Comparison of ENCODE assay signal across 28 cellular contexts in the genomic region with DNA sequence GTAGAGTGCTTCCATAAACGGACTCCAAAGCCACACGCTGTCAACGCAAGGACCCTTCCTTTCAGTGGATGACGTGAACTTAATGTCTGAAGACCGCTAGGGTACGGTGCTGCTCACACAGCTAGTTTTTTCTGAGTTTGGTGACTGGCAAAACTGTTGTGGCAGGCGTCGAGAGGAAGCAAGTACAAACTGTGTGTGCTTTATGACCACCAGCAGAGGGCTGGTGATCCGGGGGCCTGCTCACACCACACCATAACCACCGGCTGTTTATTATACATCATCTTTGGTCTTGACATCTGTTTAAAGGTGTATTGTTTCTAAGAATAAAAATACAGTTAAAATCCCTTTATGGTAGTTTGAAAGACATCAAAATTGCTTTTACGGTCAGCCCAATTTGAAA. TPM values are rescaled to one million over a fixed set of nuclear protein-coding genes. Genes with fewer than 3 reads are reported as not detected.
DNase-seq lines count a peak whose midpoint lies in the region; ATAC-seq, FAIRE-seq and TF ChIP-seq lines count a peak whose summit lies in the region.
"Had no signal": no experiment of that assay in that cellular context is flagged by ENCODE, and none has a peak within 500 bp of the region (broad histone marks: within the 10 kb centered on the region; RNA-seq: fewer than 3 reads in every experiment).

No MANE protein-coding gene starts in this region.

- POLR2A ChIA-PET in H1 (lab: Charles Lee; ENCODE audit: partially characterized antibody), result no interaction called here

- H3K4me3 Mint-ChIP-seq in activated CD8-positive, alpha-beta memory T cell treated with anti-CD3 and anti-CD28 coated beads, Interleukin-2, amount 10 ng/mL, durations not matched to agents 7 days and 5 days, result no peak overlapping the region
- no peak overlapping the region for H3K4me3 Mint-ChIP-seq in type B pancreatic cell
- no peak overlapping the region for H3K4me3 Mint-ChIP-seq in activated T-helper 2 cell treated with anti-CD3 and anti-CD28 coated beads, Interferon-gamma antibody, Interleukin-2, Interleukin-4, amounts not matched to agents 10 μg/mL and 5 μg/mL and 100 μg/mL, durations not matched to agents 14 hours and 24 hours and 36 hours (ENCODE audit: low read depth)

- no peaks in the 10 kb centered on the region for H4K20me1 ChIP-seq in H1 (replicated peaks in 1 of 2; ENCODE audit: control insufficient read depth in 1 of 2, insufficient read depth in 2 of 2, low read length in 2 of 2)

- no peak overlapping the region for H2BK12ac ChIP-seq in H1 (ENCODE audit: low read depth, low read length)

- no peak overlapping the region for H4K5ac ChIP-seq in H1 (ENCODE audit: insufficient read length, low read depth, low read length)

- TF ChIP-seq CTCF in NB4 (IDR thresholded peaks at IDR 0.05; ENCODE audit: low read depth, low read length), result peak; percentile 4
- TF ChIP-seq CTCF in H1 (IDR thresholded peaks at IDR 0.05; ENCODE audit: control extremely low read depth in 1 of 3, insufficient read depth in 1 of 3, low read depth in 1 of 3, low read length in 3 of 3), result peak in 2 of 3 experiments; percentile 6 to 26; a peak in 2 of 4 replicates
- peak; percentile 38 for TF ChIP-seq CTCF in type B pancreatic cell (conservative IDR thresholded peaks at IDR 0.05)

- H2BK20ac ChIP-seq in H1 (ENCODE audit: low read length), result no peak overlapping the region

- H3K36me3 ChIP-seq in H1 (ENCODE audit: control insufficient read depth in 2 of 4, insufficient read depth in 4 of 4, low read length in 3 of 4), result peaks cover 0 to 15% (median 7%) of the 10 kb centered on the region in 4 experiments; a peak in 3 of 8 replicates
- H3K36me3 ChIP-seq in small intestine (ENCODE audit: control insufficient read depth in 2 of 2, insufficient read depth in 2 of 2, low read length in 2 of 2), result no peaks in the 10 kb centered on the region

- no peaks in the 10 kb centered on the region for H3K23me2 ChIP-seq in H1 (ENCODE audit: low read depth, low read length)

- H3K4me1 ChIP-seq in H1 (replicated peaks in 1 of 4; ENCODE audit: control insufficient read depth in 3 of 4, insufficient read depth in 4 of 4, low read length in 3 of 4) (no peaks in the 10 kb centered on the region), small intestine (ENCODE audit: control insufficient read depth in 2 of 2, insufficient read depth in 1 of 2, low read depth in 1 of 2, low read length in 1 of 2) (no peaks in the 10 kb centered on the region)

- H3K4me1 Mint-ChIP-seq in activated CD8-positive, alpha-beta memory T cell treated with anti-CD3 and anti-CD28 coated beads, Interleukin-2, amount 10 ng/mL, durations not matched to agents 7 days and 5 days, result peaks cover 18% of the 10 kb centered on the region
- H3K4me1 Mint-ChIP-seq in type B pancreatic cell (ENCODE audit: unreplicated experiment), result peaks cover 4% of the 10 kb centered on the region
- peaks cover 11% of the 10 kb centered on the region for H3K4me1 Mint-ChIP-seq in activated T-helper 2 cell treated with anti-CD3 and anti-CD28 coated beads, Interferon-gamma antibody, Interleukin-2, Interleukin-4, amounts not matched to agents 10 μg/mL and 5 μg/mL and 100 μg/mL, durations not matched to agents 14 hours and 24 hours and 36 hours (ENCODE audit: low read depth)

- H3K9me3 Mint-ChIP-seq in activated CD8-positive, alpha-beta memory T cell treated with anti-CD3 and anti-CD28 coated beads, Interleukin-2, amount 10 ng/mL, durations not matched to agents 7 days and 5 days (ENCODE audit: low read depth), result no peaks in the 10 kb centered on the region
- no peaks in the 10 kb centered on the region for H3K9me3 Mint-ChIP-seq in type B pancreatic cell
- no peaks in the 10 kb centered on the region for H3K9me3 Mint-ChIP-seq in activated T-helper 2 cell treated with anti-CD3 and anti-CD28 coated beads, Interferon-gamma antibody, Interleukin-2, Interleukin-4, amounts not matched to agents 10 μg/mL and 5 μg/mL and 100 μg/mL, durations not matched to agents 14 hours and 24 hours and 36 hours

- H3K4ac ChIP-seq in H1 (replicated peaks; ENCODE audit: insufficient read length, low read depth, low read length), result no peak overlapping the region

- H3K27ac Mint-ChIP-seq in activated CD8-positive, alpha-beta memory T cell treated with anti-CD3 and anti-CD28 coated beads, Interleukin-2, amount 10 ng/mL, durations not matched to agents 7 days and 5 days, result no peak overlapping the region
- no peak overlapping the region for H3K27ac Mint-ChIP-seq in type B pancreatic cell
- no peak overlapping the region for H3K27ac Mint-ChIP-seq in activated T-helper 2 cell treated with anti-CD3 and anti-CD28 coated beads, Interferon-gamma antibody, Interleukin-2, Interleukin-4, amounts not matched to agents 10 μg/mL and 5 μg/mL and 100 μg/mL, durations not matched to agents 14 hours and 24 hours and 36 hours

- intact Hi-C loops in activated T-helper 2 cell treated with anti-CD3 and anti-CD28 coated beads, Interferon-gamma antibody, Interleukin-2, Interleukin-4, amounts not matched to agents 10 μg/mL and 5 μg/mL and 100 μg/mL, durations not matched to agents 14 hours and 24 hours and 36 hours (cut with micrococcal nuclease), result no loop called here

- H3K36me3 Mint-ChIP-seq in activated CD8-positive, alpha-beta memory T cell treated with anti-CD3 and anti-CD28 coated beads, Interleukin-2, amount 10 ng/mL, durations not matched to agents 7 days and 5 days, result peaks cover 1% of the 10 kb centered on the region
- peaks cover 21% of the 10 kb centered on the region for H3K36me3 Mint-ChIP-seq in type B pancreatic cell
- H3K36me3 Mint-ChIP-seq in activated T-helper 2 cell treated with anti-CD3 and anti-CD28 coated beads, Interferon-gamma antibody, Interleukin-2, Interleukin-4, amounts not matched to agents 10 μg/mL and 5 μg/mL and 100 μg/mL, durations not matched to agents 14 hours and 24 hours and 36 hours (ENCODE audit: low read depth), result no peaks in the 10 kb centered on the region

- H3K27me3 Mint-ChIP-seq in activated CD8-positive, alpha-beta memory T cell treated with anti-CD3 and anti-CD28 coated beads, Interleukin-2, amount 10 ng/mL, durations not matched to agents 7 days and 5 days, result peaks cover 33% of the 10 kb centered on the region
- no peaks in the 10 kb centered on the region for H3K27me3 Mint-ChIP-seq in type B pancreatic cell
- peaks cover 30% of the 10 kb centered on the region for H3K27me3 Mint-ChIP-seq in activated T-helper 2 cell treated with anti-CD3 and anti-CD28 coated beads, Interferon-gamma antibody, Interleukin-2, Interleukin-4, amounts not matched to agents 10 μg/mL and 5 μg/mL and 100 μg/mL, durations not matched to agents 14 hours and 24 hours and 36 hours (ENCODE audit: low read depth)

- H3K4me2 ChIP-seq in H1 (ENCODE audit: insufficient read depth in 1 of 2, low read depth in 2 of 2, low read length in 2 of 2), result no peak overlapping the region

- no peak overlapping the region for H2BK120ac ChIP-seq in H1 (replicated peaks; ENCODE audit: low read depth, low read length)

- H2AFZ ChIP-seq in H1 (ENCODE audit: low read length), result no peak overlapping the region

- no peak overlapping the region for H3K27ac ChIP-seq in H1 (ENCODE audit: low read depth, low read length)
- no peak overlapping the region for H3K27ac ChIP-seq in small intestine (ENCODE audit: low read depth in 1 of 2, low read length in 1 of 2)
- H3K27ac ChIP-seq: 22Rv1, HL-60, RWPE1 had no signal

- no peak overlapping the region for H3K18ac ChIP-seq in H1 (ENCODE audit: extremely low read depth, low read length)

- no peak overlapping the region for H3K56ac ChIP-seq in H1 (replicated peaks; ENCODE audit: insufficient read length, low read depth, low read length)

- no peak; a peak in 1 of 4 replicates for TF ChIP-seq RAD21 in H1 (IDR thresholded peaks at IDR 0.05 in 1 of 2, conservative IDR thresholded peaks at IDR 0.05 in 1 of 2; ENCODE audit: low read depth in 2 of 2, low read length in 2 of 2)

- no peaks in the 10 kb centered on the region for H3K79me2 ChIP-seq in H1 (ENCODE audit: control insufficient read depth in 1 of 2, insufficient read depth in 2 of 2, low read length in 2 of 2)

- ATAC-seq in activated CD8-positive, alpha-beta memory T cell treated with anti-CD3 and anti-CD28 coated beads, Interleukin-2, amount 10 ng/mL, durations not matched to agents 7 days and 5 days, result peak; percentile 23
- no peak for ATAC-seq in HG03045 (IDR thresholded peaks at IDR 0.05; ENCODE audit: unreplicated experiment)

- no peak overlapping the region for H2AK5ac ChIP-seq in H1 (ENCODE audit: low read depth, low read length)

- no peak overlapping the region for H3K23ac ChIP-seq in H1 (ENCODE audit: insufficient read length)

- H3K9me3 ChIP-seq in H1 (ENCODE audit: insufficient read depth in 2 of 2, low read depth in 1 of 2, low read length in 1 of 2) (no peaks in the 10 kb centered on the region), small intestine (ENCODE audit: control insufficient read depth, low read depth) (no peaks in the 10 kb centered on the region)

- no peak overlapping the region for H4K8ac ChIP-seq in H1 (ENCODE audit: extremely low read depth, insufficient read depth, low read length)

- H3K4me3 ChIP-seq in NB4 (ENCODE audit: low read depth, low read length), result no peak overlapping the region
- H3K4me3 ChIP-seq in H1 (ENCODE audit: extremely low read depth in 1 of 4, insufficient read depth in 2 of 4, low read depth in 3 of 4, low read length in 4 of 4), result no peak overlapping the region
- H3K4me3 ChIP-seq in small intestine (ENCODE audit: low read depth in 1 of 2, low read length in 2 of 2), result no peak overlapping the region

- no peaks in the 10 kb centered on the region for H3K79me1 ChIP-seq in H1 (ENCODE audit: low read depth, low read length)

- CTCF ChIA-PET in activated CD8-positive, alpha-beta memory T cell treated with anti-CD3 and anti-CD28 coated beads, Interleukin-2, amount 10 ng/mL, durations not matched to agents 7 days and 5 days (lab: Charles Lee), result no interaction called here
- CTCF ChIA-PET in H1 (lab: Charles Lee; ENCODE audit: partially characterized antibody), result no interaction called here

- no peak overlapping the region for H2BK5ac ChIP-seq in H1 (ENCODE audit: low read depth, low read length)

- no peak overlapping the region for H4K91ac ChIP-seq in H1 (replicated peaks; ENCODE audit: insufficient read length, low read length)

- H2BK15ac ChIP-seq in H1 (ENCODE audit: low read length), result no peak overlapping the region

- H3K14ac ChIP-seq in H1 (ENCODE audit: insufficient read length), result no peak overlapping the region

- no peak for TF ChIP-seq EP300 in H1 (IDR thresholded peaks at IDR 0.05; ENCODE audit: borderline replicate concordance in 1 of 2, low read depth in 2 of 2, low read length in 2 of 2)

- 92% methylated on average over 11 of the region's 11 CpGs; no CpG with 5 or more reads in 1 of the 2 experiments for WGBS in H1 (ENCODE audit: extremely low coverage in 1 of 2, insufficient coverage in 1 of 2, insufficient read length in 1 of 2, insufficient replicate concordance in 2 of 2, low coverage in 1 of 2, low lambda C conversion rate in 2 of 2, missing lambda C conversion rate in 1 of 2), 2 experiments
- WGBS in small intestine, 3 donors, result 88 to 91% (median 89%) methylated on average over 11 of the region's 11 CpGs

- FAIRE-seq in H1 (lab: Jason Lieb, UNC) (no peak), small intestine (lab: Jason Lieb, UNC) (no peak)
- FAIRE-seq: GM12891, H54 had no signal

- H3K27me3 ChIP-seq in H1 (replicated peaks in 1 of 4; ENCODE audit: control insufficient read depth in 3 of 4, extremely low read depth in 1 of 4, insufficient read depth in 3 of 4, low read length in 3 of 4), result no peaks in the 10 kb centered on the region
- H3K27me3 ChIP-seq in small intestine (ENCODE audit: control insufficient read depth in 2 of 2, insufficient read depth in 2 of 2, low read length in 2 of 2), result no peaks in the 10 kb centered on the region

- H3K9ac ChIP-seq in H1 (replicated peaks in 1 of 4; ENCODE audit: extremely low read depth in 1 of 4, low read depth in 3 of 4, low read length in 3 of 4), result no peak overlapping the region

- TF ChIP-seq POLR2A in NB4 (IDR thresholded peaks at IDR 0.05; ENCODE audit: extremely low read depth, insufficient read length), result no peak
- TF ChIP-seq POLR2A in H1 (IDR thresholded peaks at IDR 0.05; ENCODE audit: control extremely low read depth in 1 of 2, low read depth in 2 of 2, low read length in 2 of 2), result no peak

- no peak for DNase-seq in activated CD8-positive, alpha-beta memory T cell treated with anti-CD3 and anti-CD28 coated beads, Interleukin-2, amount 10 ng/mL, durations not matched to agents 7 days and 5 days
- DNase-seq in activated CD8-positive, alpha-beta memory T cell treated with anti-CD3 and anti-CD28 coated beads, Interleukin-2, amount 50 U/mL, for 48 hours, result no peak
- peak; percentile 17 for DNase-seq in NB4 (ENCODE audit: low read depth)
- DNase-seq in H1 (ENCODE audit: low read depth in 1 of 2, low spot score in 2 of 2), result no peak
- DNase-seq in type B pancreatic cell (ENCODE audit: extremely low spot score, unreplicated experiment), result no peak
- DNase-seq in small intestine, result no peak
- no peak for DNase-seq in activated T-helper 2 cell treated with anti-CD3 and anti-CD28 coated beads, Interferon-gamma antibody, Interleukin-2, Interleukin-4, amounts not matched to agents 10 μg/mL and 5 μg/mL and 100 μg/mL, durations not matched to agents 14 hours and 24 hours and 36 hours (ENCODE audit: low spot score)
- DNase-seq: Calu3; DMS79 treated with DMSO at 0.1 percent for 48 hours; GF-D8; MV-4-11; NCI-H1105 treated with DMSO at 0.1 percent for 48 hours; NCI-H146; NCI-H1930; NCI-H2107; NCI-H446; NCI-H524 treated with DMSO at 0.1 percent for 48 hours; NCI-H82; NK-92 treated with Interleukin-12 subunit alpha and Interleukin-12 subunit beta, amount 100 ng/mL, for 24 hours; SHP77 had no signal

RNA-seq across cellular contexts. Expression of a gene that starts 37.1 kb away (rescaled TPM):
- total RNA-seq in activated CD8-positive, alpha-beta memory T cell treated with anti-CD3 and anti-CD28 coated beads, Interleukin-2, amount 10 ng/mL, durations not matched to agents 7 days and 5 days, result not detected
- 0.47 and 0.78 TPM in 2 replicates for total RNA-seq in H1 (2021; fragmentation: NEBNext Ultra II Directional; extraction: Animal tissue kit (Norgen Biotek cat#: 25700))
- polyA plus RNA-seq in H1 (2011; rRNA removed), result 1.2 and 1.6 TPM in 2 replicates
- 1.1 TPM for polyA plus RNA-seq in H1 (2011; cell fraction: cytosol; rRNA removed)
- 1.00 TPM for polyA plus RNA-seq in H1 (2011; cell fraction: nucleus; rRNA removed)
- polyA plus RNA-seq in H1 (2012, experiment 1 of 2), result 0.86 to 1.0 TPM (median 0.92 TPM) in 4 replicates
- 0.13 TPM for polyA plus RNA-seq in H1 (2012, experiment 2 of 2)
- polyA plus RNA-seq in H1 (2013, experiment 1 of 2), result 1.4 TPM
- 1.3 TPM for polyA plus RNA-seq in H1 (2013, experiment 2 of 2)
- polyA minus RNA-seq in H1 (2011; rRNA and poly(A)+ RNA removed), result 1.6 and 2.2 TPM in 2 replicates
- polyA minus RNA-seq in H1 (2011; cell fraction: cytosol; rRNA and poly(A)+ RNA removed), result 0.44 TPM
- 1.7 TPM for polyA minus RNA-seq in H1 (2011; cell fraction: nucleus; rRNA and poly(A)+ RNA removed)
- 0.89 and 1.6 TPM in 2 replicates for total RNA-seq in type B pancreatic cell (ENCODE audit: low replicate concordance)
- not detected for polyA plus RNA-seq in small intestine
- total RNA-seq in activated T-helper 2 cell treated with anti-CD3 and anti-CD28 coated beads, Interferon-gamma antibody, Interleukin-2, Interleukin-4, amounts not matched to agents 10 μg/mL and 5 μg/mL and 100 μg/mL, durations not matched to agents 14 hours and 24 hours and 36 hours, result not detected in 2 replicates

RNA-seq across cellular contexts. Expression of a gene that starts 37.3 kb away (rescaled TPM):
- total RNA-seq in activated CD8-positive, alpha-beta memory T cell treated with anti-CD3 and anti-CD28 coated beads, Interleukin-2, amount 10 ng/mL, durations not matched to agents 7 days and 5 days, result under 1 TPM in 1 of 2 experiments, not detected in 1; 0.06 TPM
- total RNA-seq in H1 (2021; fragmentation: NEBNext Ultra II Directional; extraction: Animal tissue kit (Norgen Biotek cat#: 25700)), result 0.67 TPM in 1 of 2 replicates, not detected in the other
- polyA plus RNA-seq in H1 (2011; rRNA removed), result 0.21 and 0.38 TPM in 2 replicates
- polyA plus RNA-seq in H1 (2011; cell fraction: cytosol; rRNA removed), result 0.27 TPM
- polyA plus RNA-seq in H1 (2011; cell fraction: nucleus; rRNA removed), result 0.36 TPM
- 0.11 to 0.19 TPM (median 0.13 TPM) in 4 replicates for polyA plus RNA-seq in H1 (2012, experiment 1 of 2)
- 0.20 TPM for polyA plus RNA-seq in H1 (2012, experiment 2 of 2)
- 0.16 TPM for polyA plus RNA-seq in H1 (2013, experiment 1 of 2)
- polyA plus RNA-seq in H1 (2013, experiment 2 of 2), result 0.20 TPM
- polyA minus RNA-seq in H1 (2011; rRNA and poly(A)+ RNA removed), result 0.19 and 0.66 TPM in 2 replicates
- not detected for polyA minus RNA-seq in H1 (2011; cell fraction: cytosol; rRNA and poly(A)+ RNA removed)
- 1.1 TPM for polyA minus RNA-seq in H1 (2011; cell fraction: nucleus; rRNA and poly(A)+ RNA removed)
- not detected in 2 replicates for total RNA-seq in type B pancreatic cell (ENCODE audit: low replicate concordance)
- under 1 TPM in 1 of 3 donors, not detected in 2; 0.07 TPM for polyA plus RNA-seq in small intestine
- not detected in 2 replicates for total RNA-seq in activated T-helper 2 cell treated with anti-CD3 and anti-CD28 coated beads, Interferon-gamma antibody, Interleukin-2, Interleukin-4, amounts not matched to agents 10 μg/mL and 5 μg/mL and 100 μg/mL, durations not matched to agents 14 hours and 24 hours and 36 hours
- total RNA-seq: MCF 10A had no signal
- polyA plus RNA-seq: BJ had no signal
